ENCODE assay signal across 31 cellular contexts in genomic region chr2:3785890-3786273, GRCh38.
"Had no signal": no experiment of that assay in that cellular context is flagged by ENCODE, and none has a peak within 500 bp of the region (broad histone marks: within the 10 kb centered on the region; RNA-seq: fewer than 3 reads in every experiment).

No MANE protein-coding gene starts in this region.

- H3K4me1 Mint-ChIP-seq: activated naive CD8-positive, alpha-beta T cell treated with anti-CD3 and anti-CD28 coated beads for 36 hours; mesothelial cell of epicardium; neural progenitor cell; stimulated activated effector memory CD8-positive, alpha-beta T cell treated with anti-CD3 and anti-CD28 coated beads, Interleukin-12 subunit alpha, Interleukin-12 subunit beta, amount 100 ng/mL, for 72 hours had no signal

- H3K9ac ChIP-seq: neural progenitor cell had no signal

- H3K4me3 ChIP-seq: adrenal gland, cardiac muscle cell, colonic mucosa, heart left ventricle, neural progenitor cell, sigmoid colon, vagina had no signal

- H3K36me3 ChIP-seq: adrenal gland, cardiac muscle cell, colonic mucosa, heart left ventricle, neural progenitor cell, sigmoid colon, vagina had no signal

- H3K9me3 Mint-ChIP-seq: activated naive CD4-positive, alpha-beta T cell treated with anti-CD3 and anti-CD28 coated beads for 36 hours; activated naive CD8-positive, alpha-beta T cell treated with anti-CD3 and anti-CD28 coated beads for 36 hours; activated T-helper 1 cell treated with anti-CD3 and anti-CD28 coated beads, Interleukin-12 subunit alpha, Interleukin-12 subunit beta, Interleukin-2, Interleukin-4 antibody, amounts not matched to agents 30 ng/mL and 10 ng/mL and 1 ng/mL, durations not matched to agents 14 hours and 24 hours and 36 hours; immature natural killer cell; mesothelial cell of epicardium; neural progenitor cell; stimulated activated effector memory CD8-positive, alpha-beta T cell treated with anti-CD3 and anti-CD28 coated beads, Interleukin-12 subunit alpha, Interleukin-12 subunit beta, amount 100 ng/mL, for 72 hours; stimulated activated naive CD8-positive, alpha-beta T cell treated with anti-CD3 and anti-CD28 coated beads, Interleukin-15, Interleukin-2, amounts not matched to agents 100 ng/mL and 50 ng/mL, for 24 hours; T-helper 1 cell treated with Interleukin-12 subunit alpha and Interleukin-12 subunit beta and Interleukin-4 antibody, amounts not matched to agents 30 μg/mL and 1 μg/mL, for 36 hours; type B pancreatic cell had no signal

- H3K9me3 ChIP-seq: adrenal gland, colonic mucosa, heart left ventricle, sigmoid colon, vagina had no signal

- H3K27ac Mint-ChIP-seq: activated naive CD4-positive, alpha-beta T cell treated with anti-CD3 and anti-CD28 coated beads for 36 hours; activated naive CD8-positive, alpha-beta T cell treated with anti-CD3 and anti-CD28 coated beads for 36 hours; activated T-helper 1 cell treated with anti-CD3 and anti-CD28 coated beads, Interleukin-12 subunit alpha, Interleukin-12 subunit beta, Interleukin-2, Interleukin-4 antibody, amounts not matched to agents 30 ng/mL and 10 ng/mL and 1 ng/mL, durations not matched to agents 14 hours and 24 hours and 36 hours; brain; immature natural killer cell; mesothelial cell of epicardium; naive B cell; neural progenitor cell; stimulated activated effector memory CD8-positive, alpha-beta T cell treated with anti-CD3 and anti-CD28 coated beads, Interleukin-12 subunit alpha, Interleukin-12 subunit beta, amount 100 ng/mL, for 72 hours; stimulated activated naive CD8-positive, alpha-beta T cell treated with anti-CD3 and anti-CD28 coated beads, Interleukin-15, Interleukin-2, amounts not matched to agents 100 ng/mL and 50 ng/mL, for 24 hours; T-helper 1 cell treated with Interleukin-12 subunit alpha and Interleukin-12 subunit beta and Interleukin-4 antibody, amounts not matched to agents 30 μg/mL and 1 μg/mL, for 36 hours; type B pancreatic cell had no signal

- H3K36me3 Mint-ChIP-seq: activated naive CD8-positive, alpha-beta T cell treated with anti-CD3 and anti-CD28 coated beads for 36 hours; brain; immature natural killer cell; mesothelial cell of epicardium; naive B cell; neural progenitor cell; stimulated activated effector memory CD8-positive, alpha-beta T cell treated with anti-CD3 and anti-CD28 coated beads, Interleukin-12 subunit alpha, Interleukin-12 subunit beta, amount 100 ng/mL, for 72 hours; type B pancreatic cell had no signal

- DNase-seq: activated CD4-positive, alpha-beta T cell treated with anti-CD3 and anti-CD28 coated beads for 48 hours; activated CD4-positive, alpha-beta T cell treated with anti-CD3 and anti-CD28 coated beads, Interleukin-2, amount 50 U/mL, for 48 hours; activated CD8-positive, alpha-beta memory T cell treated with anti-CD3 and anti-CD28 coated beads, Interleukin-2, amount 50 U/mL, for 4 hours; activated effector memory CD4-positive, alpha-beta T cell treated with anti-CD3 and anti-CD28 coated beads, Interleukin-2, amount 50 U/mL, for 16 hours; activated naive CD4-positive, alpha-beta T cell treated with anti-CD3 and anti-CD28 coated beads for 36 hours; activated naive CD8-positive, alpha-beta T cell treated with anti-CD3 and anti-CD28 coated beads for 36 hours; activated T-cell treated with anti-CD3 and anti-CD28 coated beads, Interleukin-2, amount 50 U/mL, for 1 hour; adrenal gland; aorta; cerebellar nuclear complex; colonic mucosa; effector memory CD4-positive, alpha-beta T cell; heart left ventricle; hypothalamus; immature natural killer cell; naive B cell; sigmoid colon; small intestine; stimulated activated CD4-positive, alpha-beta T cell treated with anti-CD3 and anti-CD28 coated beads, Interleukin-4, amount 100 ng/mL, for 24 hours; T-helper 9 cell had no signal

- H3K27me3 ChIP-seq: adrenal gland, cardiac muscle cell, colonic mucosa, neural progenitor cell, sigmoid colon, vagina had no signal

- H3K27me3 Mint-ChIP-seq: brain; naive B cell; stimulated activated naive CD8-positive, alpha-beta T cell treated with anti-CD3 and anti-CD28 coated beads, Interleukin-15, Interleukin-2, amounts not matched to agents 100 ng/mL and 50 ng/mL, for 24 hours had no signal

- H3K27ac ChIP-seq: adrenal gland, cardiac muscle cell, colonic mucosa, heart left ventricle, neural progenitor cell, sigmoid colon, vagina had no signal

- H3K4me1 ChIP-seq: adrenal gland, colonic mucosa, heart left ventricle, sigmoid colon, vagina had no signal

- H3K4me3 Mint-ChIP-seq: activated naive CD4-positive, alpha-beta T cell treated with anti-CD3 and anti-CD28 coated beads for 36 hours; activated naive CD8-positive, alpha-beta T cell treated with anti-CD3 and anti-CD28 coated beads for 36 hours; activated T-helper 1 cell treated with anti-CD3 and anti-CD28 coated beads, Interleukin-12 subunit alpha, Interleukin-12 subunit beta, Interleukin-2, Interleukin-4 antibody, amounts not matched to agents 30 ng/mL and 10 ng/mL and 1 ng/mL, durations not matched to agents 14 hours and 24 hours and 36 hours; brain; immature natural killer cell; mesothelial cell of epicardium; naive B cell; neural progenitor cell; stimulated activated effector memory CD8-positive, alpha-beta T cell treated with anti-CD3 and anti-CD28 coated beads, Interleukin-12 subunit alpha, Interleukin-12 subunit beta, amount 100 ng/mL, for 72 hours; stimulated activated naive CD8-positive, alpha-beta T cell treated with anti-CD3 and anti-CD28 coated beads, Interleukin-15, Interleukin-2, amounts not matched to agents 100 ng/mL and 50 ng/mL, for 24 hours; T-helper 1 cell treated with Interleukin-12 subunit alpha and Interleukin-12 subunit beta and Interleukin-4 antibody, amounts not matched to agents 30 μg/mL and 1 μg/mL, for 36 hours; type B pancreatic cell had no signal

- FAIRE-seq: small intestine, TTC549 had no signal

- H3K4me2 ChIP-seq: neural progenitor cell had no signal
